Comparison of ENCODE assay signal across 11 cellular contexts in the genomic region with DNA sequence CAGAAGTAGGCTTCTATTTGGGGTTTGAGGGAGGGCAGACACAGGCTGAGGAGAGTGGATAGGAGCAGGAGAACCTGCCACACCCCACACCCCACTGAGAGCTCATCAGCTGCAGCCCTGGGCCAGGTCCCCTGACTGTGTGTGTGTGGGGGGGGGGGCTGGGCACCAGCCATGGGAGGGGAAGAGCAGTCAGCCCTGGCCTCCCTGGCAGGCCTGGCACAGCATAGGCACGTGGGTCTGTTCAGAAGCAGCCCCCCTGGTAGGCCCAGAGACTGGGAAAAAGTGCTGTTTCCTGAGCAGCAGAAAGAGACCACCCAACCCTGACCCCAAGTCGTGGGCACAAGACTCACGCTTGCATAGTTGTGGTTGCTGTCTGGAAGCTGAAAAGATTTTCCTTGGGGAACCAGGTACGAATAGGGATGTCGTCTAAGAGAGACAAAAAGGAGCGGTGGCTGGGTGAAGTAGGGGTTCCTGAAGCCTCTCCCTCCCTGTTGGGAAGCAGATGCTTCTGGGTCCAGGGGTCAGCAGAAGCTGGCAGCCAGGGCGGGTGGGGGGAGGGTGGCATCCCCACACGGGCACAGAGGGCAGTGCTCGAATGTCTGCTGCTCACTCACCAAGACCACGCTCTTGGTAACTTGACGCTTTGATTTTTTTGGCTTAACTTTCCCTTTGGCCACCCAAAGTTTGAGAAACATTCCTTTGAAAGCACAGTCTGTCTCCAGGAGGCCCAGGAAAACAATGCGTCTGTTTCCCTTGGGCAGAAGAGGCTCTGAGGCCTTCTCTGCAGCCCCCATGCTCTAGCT. TPM values are rescaled to one million over a fixed set of nuclear protein-coding genes. Genes with fewer than 3 reads are reported as not detected.
DNase-seq lines count a peak whose midpoint lies in the region; ATAC-seq lines count a peak whose summit lies in the region.
"Had no signal": no experiment of that assay in that cellular context is flagged by ENCODE, and none has a peak within 500 bp of the region (broad histone marks: within the 10 kb centered on the region; RNA-seq: fewer than 3 reads in every experiment).

No MANE protein-coding gene starts in this region.

- peak; percentile 18 for DNase-seq in activated T-cell treated with anti-CD3 and anti-CD28 coated beads, Interleukin-2, amount 50 U/mL, for 1 hour
- no peak for DNase-seq in activated T-cell treated with anti-CD3 and anti-CD28 coated beads, Interleukin-2, amount 50 U/mL, for 48 hours
- no peak for DNase-seq in activated CD8-positive, alpha-beta T cell treated with anti-CD3 and anti-CD28 coated beads, Interleukin-2, amount 10 ng/mL, durations not matched to agents 7 days and 5 days
- DNase-seq in iris pigment epithelial cell (ENCODE audit: low read depth) (peak; percentile 70), smooth muscle cell of the brain vasculature (ENCODE audit: low read depth, low spot score) (peak; percentile 72), CD1c-positive myeloid dendritic cell (ENCODE audit: extremely low spot score) (no peak)
- DNase-seq: AML-193, mesendoderm had no signal

- CTCF ChIA-PET in activated CD8-positive, alpha-beta T cell treated with anti-CD3 and anti-CD28 coated beads, Interleukin-2, amount 10 ng/mL, durations not matched to agents 7 days and 5 days (lab: Charles Lee): interaction anchor here (1.2 kb wide), 1 partner anchor 33 kb away, joined by 4 read pairs; the partner anchor contains the start of genes EXD3 and NOXA1

- no peak for ATAC-seq in activated CD8-positive, alpha-beta T cell treated with anti-CD3 and anti-CD28 coated beads, Interleukin-2, amount 10 ng/mL, durations not matched to agents 7 days and 5 days
- ATAC-seq in GM19328 (IDR thresholded peaks at IDR 0.05; ENCODE audit: unreplicated experiment) (no peak), HG03378 (IDR thresholded peaks at IDR 0.05; ENCODE audit: unreplicated experiment) (no peak)

- H3K9me3 Mint-ChIP-seq in activated CD8-positive, alpha-beta T cell treated with anti-CD3 and anti-CD28 coated beads, Interleukin-2, amount 10 ng/mL, durations not matched to agents 7 days and 5 days (ENCODE audit: insufficient read depth): no peaks in the 10 kb centered on the region

- peaks cover 29% of the 10 kb centered on the region for H3K36me3 Mint-ChIP-seq in activated CD8-positive, alpha-beta T cell treated with anti-CD3 and anti-CD28 coated beads, Interleukin-2, amount 10 ng/mL, durations not matched to agents 7 days and 5 days (ENCODE audit: low read depth)

- no peaks in the 10 kb centered on the region for H3K27me3 Mint-ChIP-seq in activated CD8-positive, alpha-beta T cell treated with anti-CD3 and anti-CD28 coated beads, Interleukin-2, amount 10 ng/mL, durations not matched to agents 7 days and 5 days (ENCODE audit: low read depth)

- peak overlapping the region; percentile 16 for H3K27ac Mint-ChIP-seq in activated CD8-positive, alpha-beta T cell treated with anti-CD3 and anti-CD28 coated beads, Interleukin-2, amount 10 ng/mL, durations not matched to agents 7 days and 5 days

- peaks cover 37% of the 10 kb centered on the region for H3K4me1 Mint-ChIP-seq in activated CD8-positive, alpha-beta T cell treated with anti-CD3 and anti-CD28 coated beads, Interleukin-2, amount 10 ng/mL, durations not matched to agents 7 days and 5 days (ENCODE audit: low read depth)

- POLR2A ChIA-PET in activated CD8-positive, alpha-beta T cell treated with anti-CD3 and anti-CD28 coated beads, Interleukin-2, amount 10 ng/mL, durations not matched to agents 7 days and 5 days (lab: Charles Lee): no interaction called here

- H3K4me3 Mint-ChIP-seq in activated CD8-positive, alpha-beta T cell treated with anti-CD3 and anti-CD28 coated beads, Interleukin-2, amount 10 ng/mL, durations not matched to agents 7 days and 5 days: no peak overlapping the region

RNA-seq across cellular contexts. Expression of gene NSMF, which starts 2.9 kb away (rescaled TPM):
- total RNA-seq in activated CD8-positive, alpha-beta T cell treated with anti-CD3 and anti-CD28 coated beads, Interleukin-2, amount 10 ng/mL, durations not matched to agents 7 days and 5 days: 10 to 100 TPM; 55.0 to 59.0 TPM

RNA-seq across cellular contexts. Expression of gene ENTPD8, which starts 15.1 kb away (rescaled TPM):
- total RNA-seq in activated CD8-positive, alpha-beta T cell treated with anti-CD3 and anti-CD28 coated beads, Interleukin-2, amount 10 ng/mL, durations not matched to agents 7 days and 5 days: not detected
- total RNA-seq: epithelial cell of proximal tubule had no signal

RNA-seq across cellular contexts. Expression of gene NOXA1, which starts 33.1 kb away (rescaled TPM):
- total RNA-seq in activated CD8-positive, alpha-beta T cell treated with anti-CD3 and anti-CD28 coated beads, Interleukin-2, amount 10 ng/mL, durations not matched to agents 7 days and 5 days: under 1 TPM; 0.52 to 0.58 TPM

RNA-seq across cellular contexts. Expression of gene EXD3, which starts 33.3 kb away (rescaled TPM):
- total RNA-seq in activated CD8-positive, alpha-beta T cell treated with anti-CD3 and anti-CD28 coated beads, Interleukin-2, amount 10 ng/mL, durations not matched to agents 7 days and 5 days: 10 to 100 TPM in 1 of 2 experiments, 1 to 10 TPM in 1; 10.0 to 10.9 TPM

Comparison
In these comparisons a context has a peak if more than half of its experiments do, and no peak if none do; other contexts are left out.
1. DNase-seq: peak in activated T-cell treated with anti-CD3 and anti-CD28 coated beads, Interleukin-2, amount 50 U/mL, for 1 hour (single experiment), iris pigment epithelial cell (single experiment) and smooth muscle cell of the brain vasculature (single experiment); none in activated T-cell treated with anti-CD3 and anti-CD28 coated beads, Interleukin-2, amount 50 U/mL, for 48 hours (0 of 2), activated CD8-positive, alpha-beta T cell treated with anti-CD3 and anti-CD28 coated beads, Interleukin-2, amount 10 ng/mL, durations not matched to agents 7 days and 5 days (single experiment) and CD1c-positive myeloid dendritic cell (single experiment).